ENCODE assay signal across 1 cellular context in the genomic region with DNA sequence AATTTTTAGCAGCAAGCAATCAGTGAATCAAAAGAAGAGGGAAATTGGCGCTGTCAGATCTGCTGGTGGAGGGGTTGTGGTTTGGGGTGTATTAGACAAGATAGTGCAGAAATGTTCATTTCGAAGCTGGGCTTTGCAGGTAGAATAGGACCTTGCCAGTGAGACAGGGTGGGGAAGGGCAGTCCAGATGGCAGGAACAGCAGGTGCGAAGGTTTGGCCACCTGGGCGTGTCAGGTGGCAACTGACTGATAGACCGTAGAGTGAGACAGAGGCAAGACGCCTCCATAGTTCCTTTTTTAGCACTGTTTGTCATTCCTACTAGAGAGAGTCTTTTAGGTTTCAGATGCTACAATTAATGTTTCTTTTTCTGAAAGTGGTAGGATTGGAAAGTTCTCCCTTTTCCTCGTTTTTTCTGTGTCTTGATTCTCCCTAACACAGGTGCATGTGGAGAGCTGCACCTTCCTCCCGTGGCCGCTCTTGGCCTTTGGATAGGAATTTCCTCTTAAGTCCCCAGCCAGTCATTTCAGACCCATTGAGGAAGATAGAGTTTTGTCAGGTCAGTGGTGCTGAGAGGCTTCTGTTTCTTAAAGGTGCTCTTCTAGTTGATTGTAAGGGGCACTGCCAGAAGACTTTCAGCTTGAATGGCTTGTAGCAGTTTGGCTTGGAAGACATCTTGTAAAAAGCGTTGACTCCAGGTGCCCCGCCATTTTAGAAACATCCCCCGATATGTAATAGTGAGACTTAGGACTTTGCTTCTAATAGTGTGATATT.
TF ChIP-seq lines count a peak whose summit lies in the region.

No MANE protein-coding gene starts in this region.

TF ChIP-seq in HepG2, 621 proteins besides CTCF, POLR2A, EP300 and RAD21:
- no peak for TF ChIP-seq DR1 (CRISPR knock-in tag; IDR thresholded peaks at IDR 0.05)
- TF ChIP-seq ARHGAP35 (CRISPR knock-in tag; IDR thresholded peaks at IDR 0.05; ENCODE audit: borderline replicate concordance), result no peak
- TF ChIP-seq, protein P1, sequence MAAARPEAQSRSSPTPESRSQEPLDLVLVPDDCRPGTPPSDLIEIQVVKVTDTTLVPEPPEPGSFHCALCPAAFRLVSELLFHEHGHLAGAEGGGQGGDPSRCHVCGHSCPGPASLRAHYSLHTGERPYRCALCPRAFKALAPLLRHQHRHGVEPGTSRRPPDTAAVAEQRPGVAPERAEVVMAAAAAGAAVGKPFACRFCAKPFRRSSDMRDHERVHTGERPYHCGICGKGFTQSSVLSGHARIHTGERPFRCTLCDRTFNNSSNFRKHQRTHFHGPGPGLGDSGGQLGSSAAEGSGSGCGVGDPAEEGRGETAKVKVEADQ (CRISPR knock-in tag; IDR thresholded peaks at IDR 0.05; ENCODE audit: borderline replicate concordance), result no peak
- TF ChIP-seq PITX1 (CRISPR knock-in tag; IDR thresholded peaks at IDR 0.05), result no peak
- no peak for TF ChIP-seq ZSCAN20 (CRISPR knock-in tag; IDR thresholded peaks at IDR 0.05; ENCODE audit: borderline replicate concordance)
- no peak for TF ChIP-seq RCOR2 (CRISPR knock-in tag; IDR thresholded peaks at IDR 0.05)
TF ChIP-seq in HepG2: peak in this region for 0.
